ENCODE assay signal across 8 cellular contexts in the genomic region with DNA sequence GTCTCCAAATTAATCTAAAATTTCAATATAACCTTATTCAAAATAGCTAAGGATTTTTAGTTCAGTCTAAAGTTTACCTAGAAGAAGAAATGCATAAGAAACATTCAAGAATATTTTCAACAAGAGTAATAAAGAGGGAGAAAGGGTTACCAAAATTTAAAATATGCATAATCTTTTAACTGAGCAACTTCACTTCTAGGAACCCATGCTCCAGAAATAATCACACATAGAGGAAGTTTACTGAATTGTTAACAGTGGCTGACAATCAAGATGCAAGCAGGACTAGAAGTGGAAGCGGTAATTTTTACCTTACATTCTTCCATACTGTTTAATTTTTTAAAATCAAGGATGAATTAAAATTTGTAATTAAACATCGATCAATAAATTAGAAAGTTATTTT. TPM values are rescaled to one million over a fixed set of nuclear protein-coding genes. Genes with fewer than 3 reads are reported as not detected.
DNase-seq lines count a peak whose midpoint lies in the region; ATAC-seq and TF ChIP-seq lines count a peak whose summit lies in the region.

No MANE protein-coding gene starts in this region.

- H3K27me3 Mint-ChIP-seq in activated naive CD4-positive, alpha-beta T cell treated with anti-CD3 and anti-CD28 coated beads, Interleukin-2, amount 10 ng/mL, durations not matched to agents 7 days and 5 days, result peaks cover 10% of the 10 kb centered on the region
- no peaks in the 10 kb centered on the region for H3K27me3 Mint-ChIP-seq in activated CD4-positive, alpha-beta memory T cell treated with anti-CD3 and anti-CD28 coated beads for 36 hours
- H3K27me3 Mint-ChIP-seq in immature natural killer cell (ENCODE audit: low read depth in 3 of 3), result peaks cover 20 to 25% (median 25%) of the 10 kb centered on the region in 3 donors

- no peak for DNase-seq in activated naive CD4-positive, alpha-beta T cell treated with anti-CD3 and anti-CD28 coated beads, Interleukin-2, amount 10 ng/mL, durations not matched to agents 7 days and 5 days
- no peak for DNase-seq in activated naive CD4-positive, alpha-beta T cell treated with anti-CD3 and anti-CD28 coated beads, Interleukin-2, amount 50 U/mL, for 16 hours
- DNase-seq in activated CD4-positive, alpha-beta memory T cell treated with anti-CD3 and anti-CD28 coated beads for 36 hours, result no peak
- no peak for DNase-seq in immature natural killer cell
- DNase-seq in tibial nerve (ENCODE audit: low spot score in 2 of 2), result no peak
- no peak for DNase-seq in GDM1 (lab: John Stamatoyannopoulos, UW)

- no peak for TF ChIP-seq EP300 in tibial nerve (IDR thresholded peaks at IDR 0.05)

- POLR2A ChIA-PET in activated CD4-positive, alpha-beta memory T cell treated with anti-CD3 and anti-CD28 coated beads for 36 hours (lab: Charles Lee), result no interaction called here

- H3K9me3 ChIP-seq in tibial nerve, result no peaks in the 10 kb centered on the region

- no peak for TF ChIP-seq POLR2A in tibial nerve (IDR thresholded peaks at IDR 0.05)

- peak overlapping the region; percentile 100 for H3K27ac Mint-ChIP-seq in activated naive CD4-positive, alpha-beta T cell treated with anti-CD3 and anti-CD28 coated beads, Interleukin-2, amount 10 ng/mL, durations not matched to agents 7 days and 5 days
- H3K27ac Mint-ChIP-seq in activated CD4-positive, alpha-beta memory T cell treated with anti-CD3 and anti-CD28 coated beads for 36 hours, result peak overlapping the region; percentile 97
- H3K27ac Mint-ChIP-seq in immature natural killer cell, result peak overlapping the region; percentile 98 to 100 (median 100)

- peaks cover 0 to 11% (median 0%) of the 10 kb centered on the region in 3 donors for H3K36me3 ChIP-seq in tibial nerve

- no peaks in the 10 kb centered on the region for H3K27me3 ChIP-seq in tibial nerve

- WGBS in tibial nerve, 2 donors, result 29 to 30% methylated on average over 2 of the region's 2 CpGs

- peaks cover 24% of the 10 kb centered on the region for H3K36me3 Mint-ChIP-seq in activated naive CD4-positive, alpha-beta T cell treated with anti-CD3 and anti-CD28 coated beads, Interleukin-2, amount 10 ng/mL, durations not matched to agents 7 days and 5 days
- peaks cover 16% of the 10 kb centered on the region for H3K36me3 Mint-ChIP-seq in activated CD4-positive, alpha-beta memory T cell treated with anti-CD3 and anti-CD28 coated beads for 36 hours
- peaks cover under 1 to 8% (median 7%) of the 10 kb centered on the region in 3 donors for H3K36me3 Mint-ChIP-seq in immature natural killer cell

- H3K9me3 Mint-ChIP-seq in activated naive CD4-positive, alpha-beta T cell treated with anti-CD3 and anti-CD28 coated beads, Interleukin-2, amount 10 ng/mL, durations not matched to agents 7 days and 5 days, result peaks cover 2% of the 10 kb centered on the region
- no peaks in the 10 kb centered on the region for H3K9me3 Mint-ChIP-seq in activated CD4-positive, alpha-beta memory T cell treated with anti-CD3 and anti-CD28 coated beads for 36 hours
- peaks cover 0 to 2% (median 0%) of the 10 kb centered on the region in 6 donors for H3K9me3 Mint-ChIP-seq in immature natural killer cell

- H3K4me1 Mint-ChIP-seq in activated naive CD4-positive, alpha-beta T cell treated with anti-CD3 and anti-CD28 coated beads, Interleukin-2, amount 10 ng/mL, durations not matched to agents 7 days and 5 days, result peaks cover 49% of the 10 kb centered on the region
- H3K4me1 Mint-ChIP-seq in activated CD4-positive, alpha-beta memory T cell treated with anti-CD3 and anti-CD28 coated beads for 36 hours (ENCODE audit: low read depth), result peaks cover 44% of the 10 kb centered on the region
- H3K4me1 Mint-ChIP-seq in immature natural killer cell, result peaks cover 60 to 81% of the 10 kb centered on the region in 2 donors

- peak overlapping the region; percentile 100 for H3K4me3 Mint-ChIP-seq in activated naive CD4-positive, alpha-beta T cell treated with anti-CD3 and anti-CD28 coated beads, Interleukin-2, amount 10 ng/mL, durations not matched to agents 7 days and 5 days
- peak overlapping the region; percentile 89 for H3K4me3 Mint-ChIP-seq in activated CD4-positive, alpha-beta memory T cell treated with anti-CD3 and anti-CD28 coated beads for 36 hours
- H3K4me3 Mint-ChIP-seq in immature natural killer cell, result peak overlapping the region; percentile 95 to 99 (median 97)

- H3K27ac ChIP-seq in tibial nerve, result peak overlapping the region in 3 of 4 donors; percentile 98 to 99 (median 99)

- CTCF ChIA-PET in activated naive CD4-positive, alpha-beta T cell treated with anti-CD3 and anti-CD28 coated beads, Interleukin-2, amount 10 ng/mL, durations not matched to agents 7 days and 5 days (lab: Charles Lee), result no interaction called here
- CTCF ChIA-PET in activated CD4-positive, alpha-beta memory T cell treated with anti-CD3 and anti-CD28 coated beads for 36 hours (lab: Charles Lee), result no interaction called here

- ATAC-seq in HG03521 (IDR thresholded peaks at IDR 0.05; ENCODE audit: unreplicated experiment) (no peak), HG03095 (IDR thresholded peaks at IDR 0.05; ENCODE audit: unreplicated experiment) (no peak)

- intact Hi-C loops in activated CD4-positive, alpha-beta memory T cell treated with anti-CD3 and anti-CD28 coated beads for 36 hours (cut with micrococcal nuclease), result loop anchor here (2.0 to 5.0 kb wide), 3 partner anchors 17 to 1331 kb away; a partner anchor contains a TSS

- H3K4me1 ChIP-seq in tibial nerve, result peaks cover 0 to 67% (median 27%) of the 10 kb centered on the region in 4 donors

- H3K4me3 ChIP-seq in tibial nerve, result peak overlapping the region in 3 of 4 donors; percentile 78 to 93 (median 90)

- no peak for TF ChIP-seq CTCF in tibial nerve (IDR thresholded peaks at IDR 0.05)

RNA-seq across cellular contexts. Expression of a gene that starts 1.9 kb away (rescaled TPM):
- 10 to 100 TPM; 57.3 to 58.5 TPM for total RNA-seq in activated CD4-positive, alpha-beta memory T cell treated with anti-CD3 and anti-CD28 coated beads for 36 hours
- 10 to 100 TPM; 54.1 to 84.0 (median 73.1) TPM for polyA plus RNA-seq in immature natural killer cell
- 100 to 1,000 TPM in 3 of 4 donors, 10 to 100 TPM in 1; 95.4 to 159 (median 134) TPM for total RNA-seq in tibial nerve
